In genomic region chr18:24792164-24792563, GRCh38 we compare ENCODE assay signal across 18 cellular contexts.
A peak's percentile ranks its signal among the peaks of the same experiment; 100 is the strongest.
DNase-seq lines count a peak whose midpoint lies in the region; TF ChIP-seq lines count a peak whose summit lies in the region.
"Had no signal": no experiment of that assay in that cellular context is flagged by ENCODE, and none has a peak within 500 bp of the region (broad histone marks: within the 10 kb centered on the region; RNA-seq: fewer than 3 reads in every experiment).

No MANE protein-coding gene starts in this region.

- H3K36me3 ChIP-seq in WERI-Rb-1 = no peaks in the 10 kb centered on the region
- no peaks in the 10 kb centered on the region for H3K36me3 ChIP-seq in iPS-20b (ENCODE audit: insufficient read depth, low read depth, low read length)
- no peaks in the 10 kb centered on the region for H3K36me3 ChIP-seq in neural progenitor cell
- H3K36me3 ChIP-seq: adrenal gland, HAP-1 had no signal

- DNase-seq in G401 (ENCODE audit: low spot score) = peak; percentile 76
- DNase-seq in WERI-Rb-1 = peak; percentile 15
- DNase-seq in neural progenitor cell (ENCODE audit: low spot score) = peak; percentile 59
- no peak for DNase-seq in activated effector memory CD4-positive, alpha-beta T cell treated with Interleukin-2 at 50 U/mL for 16 hours
- no peak for DNase-seq in inferior parietal cortex (ENCODE audit: extremely low spot score)
- DNase-seq in midbrain (lab: John Stamatoyannopoulos, UW) = no peak
- DNase-seq in activated CD8-positive, alpha-beta memory T cell treated with anti-CD3 and anti-CD28 coated beads for 24 hours = no peak
- DNase-seq: activated CD4-positive, alpha-beta T cell treated with anti-CD3 and anti-CD28 coated beads for 1 hour; activated CD8-positive, alpha-beta memory T cell treated with anti-CD3 and anti-CD28 coated beads, Interleukin-2, amount 10 ng/mL, durations not matched to agents 7 days and 5 days; adrenal gland; COR-L47; NCI-H1092; stimulated activated CD4-positive, alpha-beta T cell treated with anti-CD3 and anti-CD28 coated beads, Interleukin-2, amount 100 ng/mL, for 48 hours; T-helper 9 cell had no signal

- in situ Hi-C loops in G401 (cut with HindIII; ENCODE audit: low sequenced_read_pairs) = no loop called here

- H3K36me3 Mint-ChIP-seq in neural progenitor cell = peaks cover 2% of the 10 kb centered on the region
- H3K36me3 Mint-ChIP-seq: activated CD8-positive, alpha-beta memory T cell treated with anti-CD3 and anti-CD28 coated beads, Interleukin-2, amount 10 ng/mL, durations not matched to agents 7 days and 5 days had no signal

- TF ChIP-seq CTCF in WERI-Rb-1 (IDR thresholded peaks at IDR 0.05; ENCODE audit: low read depth, low read length) = no peak
- TF ChIP-seq CTCF in neural progenitor cell (IDR thresholded peaks at IDR 0.05) = no peak

- H3K9ac ChIP-seq in iPS-20b (ENCODE audit: low read depth, low read length) (peak overlapping the region; percentile 47; the same call in 1 of the 2 replicates), neural progenitor cell (no peak overlapping the region)

- H3K4me3 ChIP-seq in WERI-Rb-1 (ENCODE audit: low read depth, low read length) (no peak overlapping the region), iPS-20b (ENCODE audit: low read length) (no peak overlapping the region), neural progenitor cell (no peak overlapping the region)
- H3K4me3 ChIP-seq: adrenal gland, HAP-1, SK-N-MC had no signal

- no peaks in the 10 kb centered on the region for H3K9me3 ChIP-seq in WERI-Rb-1 (ENCODE audit: severe bottlenecking)
- no peaks in the 10 kb centered on the region for H3K9me3 ChIP-seq in iPS-20b (ENCODE audit: insufficient read depth, low read depth, low read length)
- no peaks in the 10 kb centered on the region for H3K9me3 ChIP-seq in neural progenitor cell (ENCODE audit: low read depth)
- H3K9me3 ChIP-seq: adrenal gland, HAP-1 had no signal

- peak overlapping the region; percentile 88 for H3K27ac Mint-ChIP-seq in neural progenitor cell
- H3K27ac Mint-ChIP-seq: activated CD8-positive, alpha-beta memory T cell treated with anti-CD3 and anti-CD28 coated beads, Interleukin-2, amount 10 ng/mL, durations not matched to agents 7 days and 5 days had no signal

- H3K27ac ChIP-seq in WERI-Rb-1 = peak overlapping the region; percentile 52
- H3K27ac ChIP-seq in iPS-20b (ENCODE audit: low read length) = no peak overlapping the region
- H3K27ac ChIP-seq in neural progenitor cell = no peak overlapping the region
- H3K27ac ChIP-seq: adrenal gland, SK-N-MC had no signal

- peak overlapping the region; percentile 75 for H2AFZ ChIP-seq in neural progenitor cell (replicated peaks)

- H3K27me3 Mint-ChIP-seq in neural progenitor cell (ENCODE audit: insufficient read depth, low read depth) = peaks cover 3% of the 10 kb centered on the region
- H3K27me3 Mint-ChIP-seq: activated CD8-positive, alpha-beta memory T cell treated with anti-CD3 and anti-CD28 coated beads, Interleukin-2, amount 10 ng/mL, durations not matched to agents 7 days and 5 days had no signal

- H3K4me1 ChIP-seq in iPS-20b (ENCODE audit: insufficient read depth, low read length) (peaks cover 10% of the 10 kb centered on the region; the same call in 1 of the 2 replicates), neural progenitor cell (peaks cover 19% of the 10 kb centered on the region)
- H3K4me1 ChIP-seq: adrenal gland, HAP-1 had no signal

- H3K4me3 Mint-ChIP-seq in neural progenitor cell = peak overlapping the region; percentile 10
- H3K4me3 Mint-ChIP-seq: activated CD8-positive, alpha-beta memory T cell treated with anti-CD3 and anti-CD28 coated beads, Interleukin-2, amount 10 ng/mL, durations not matched to agents 7 days and 5 days; central memory CD8-positive, alpha-beta T cell had no signal

- peaks cover 18% of the 10 kb centered on the region for H3K9me3 Mint-ChIP-seq in neural progenitor cell

- H3K27me3 ChIP-seq in WERI-Rb-1 (ENCODE audit: insufficient read depth, low read depth, severe bottlenecking) (no peaks in the 10 kb centered on the region), iPS-20b (ENCODE audit: insufficient read depth, low read length) (no peaks in the 10 kb centered on the region), neural progenitor cell (no peaks in the 10 kb centered on the region)
- H3K27me3 ChIP-seq: adrenal gland had no signal

- no peaks in the 10 kb centered on the region for H4K20me1 ChIP-seq in neural progenitor cell (ENCODE audit: low read depth)

- peaks cover 23% of the 10 kb centered on the region for H3K4me1 Mint-ChIP-seq in neural progenitor cell
- H3K4me1 Mint-ChIP-seq: activated CD8-positive, alpha-beta memory T cell treated with anti-CD3 and anti-CD28 coated beads, Interleukin-2, amount 10 ng/mL, durations not matched to agents 7 days and 5 days; central memory CD8-positive, alpha-beta T cell had no signal

- no peaks in the 10 kb centered on the region for H3F3A ChIP-seq in neural progenitor cell (ENCODE audit: low read depth)

- H3K79me2 ChIP-seq in neural progenitor cell (ENCODE audit: low read depth) = no peaks in the 10 kb centered on the region

- peak overlapping the region; percentile 38 for H3K4me2 ChIP-seq in neural progenitor cell

Comparison
In these comparisons a context has a peak if more than half of its experiments do, and no peak if none do; other contexts are left out.
1. DNase-seq: peak in G401 (single experiment), WERI-Rb-1 (single experiment) and neural progenitor cell (single experiment); none in activated effector memory CD4-positive, alpha-beta T cell treated with Interleukin-2 at 50 U/mL for 16 hours (single experiment), inferior parietal cortex (single experiment), midbrain (single experiment) and activated CD8-positive, alpha-beta memory T cell treated with anti-CD3 and anti-CD28 coated beads for 24 hours (single experiment).